In the genomic region with DNA sequence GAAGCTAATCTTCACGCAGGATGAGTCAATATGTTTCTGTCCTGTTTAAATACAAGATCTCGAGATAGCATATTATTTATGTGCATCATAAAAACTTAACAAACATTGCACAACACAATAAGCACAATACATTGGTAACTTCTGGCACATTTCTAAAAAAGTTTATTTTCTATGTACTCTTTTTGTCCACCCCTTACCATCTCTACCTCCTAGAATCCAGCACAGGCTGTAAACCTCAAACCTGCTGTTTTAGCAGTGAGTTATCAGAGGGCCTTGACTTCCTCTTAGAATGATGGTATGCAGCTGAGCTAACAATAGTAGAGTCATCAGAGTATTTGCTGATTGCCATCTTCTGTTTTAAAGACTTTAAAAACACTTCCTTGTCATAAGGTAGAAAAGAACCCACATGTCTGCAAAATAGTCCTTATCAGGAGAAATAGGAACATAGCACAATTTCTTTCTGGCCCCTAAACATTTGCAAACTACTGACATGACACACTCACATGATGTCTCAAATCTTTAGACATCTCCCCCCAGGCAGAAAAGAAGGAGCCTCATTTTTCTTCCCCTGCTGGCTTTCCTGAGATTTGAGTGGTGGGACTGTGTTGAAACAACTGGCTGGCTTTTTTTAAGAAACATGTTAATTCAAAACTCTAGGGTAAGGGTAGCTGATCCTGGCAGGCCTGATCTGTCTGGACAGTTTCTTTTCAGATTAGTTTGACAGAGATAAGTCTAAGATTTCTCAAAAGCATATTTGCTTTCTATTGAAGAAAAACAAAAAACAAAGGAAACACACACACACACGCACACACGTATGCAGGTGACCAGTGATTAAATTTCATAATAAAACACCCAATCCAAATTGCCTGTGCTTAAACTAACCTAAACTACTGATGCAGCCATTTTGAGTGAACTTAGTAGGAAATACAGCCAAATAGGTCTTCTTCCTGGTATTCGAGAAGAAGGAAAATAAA, we compare ENCODE assay signal across 9 cellular contexts. TPM values are rescaled to one million over a fixed set of nuclear protein-coding genes. Genes with fewer than 3 reads are reported as not detected.
A peak's percentile ranks its signal among the peaks of the same experiment; 100 is the strongest.
DNase-seq lines count a peak whose midpoint lies in the region; ATAC-seq and TF ChIP-seq lines count a peak whose summit lies in the region.
"Had no signal": no experiment of that assay in that cellular context is flagged by ENCODE, and none has a peak within 500 bp of the region (broad histone marks: within the 10 kb centered on the region; RNA-seq: fewer than 3 reads in every experiment).

No MANE protein-coding gene starts in this region.

- no peak for TF ChIP-seq POLR2A in lower leg skin (IDR thresholded peaks at IDR 0.05)

- H3K4me3 ChIP-seq in RWPE2 (ENCODE audit: severe bottlenecking) (no peak overlapping the region), urinary bladder (ENCODE audit: low read depth, low read length) (no peak overlapping the region), lower leg skin (ENCODE audit: low read depth, poor library complexity, severe bottlenecking) (no peak overlapping the region)

- H3K27ac ChIP-seq in RWPE2 (ENCODE audit: poor library complexity, severe bottlenecking): peak overlapping the region; percentile 74
- H3K27ac ChIP-seq in urinary bladder (ENCODE audit: low read depth): peak overlapping the region; percentile 56

- no peaks in the 10 kb centered on the region for H3K27me3 ChIP-seq in RWPE2 (ENCODE audit: insufficient read depth, poor library complexity, severe bottlenecking)

- DNase-seq in activated T-cell treated with anti-CD3 and anti-CD28 coated beads, Interleukin-2, amount 50 U/mL, for 72 hours: no peak
- DNase-seq in activated T-cell treated with anti-CD3 and anti-CD28 coated beads for 4 hours (no peak), RWPE2 (ENCODE audit: low spot score) (no peak), immature natural killer cell (no peak), D341Med (ENCODE audit: low spot score) (no peak), lower leg skin (ENCODE audit: low spot score in 2 of 2) (no peak)
- DNase-seq: activated T-cell treated with anti-CD3 and anti-CD28 coated beads, Interleukin-2, amount 50 U/mL, for 48 hours had no signal

- peaks cover 18% of the 10 kb centered on the region for H3K4me1 Mint-ChIP-seq in activated T-cell treated with anti-CD3 and anti-CD28 coated beads, Interleukin-2, amount 50 U/mL, for 72 hours (ENCODE audit: low read depth)
- H3K4me1 Mint-ChIP-seq in immature natural killer cell: peaks cover 19 to 29% of the 10 kb centered on the region in 2 donors

- intact Hi-C loops in lower leg skin (cut with DNase I; ENCODE audit: low total_unique reads): no loop called here

- no peaks in the 10 kb centered on the region for H3K36me3 ChIP-seq in RWPE2 (ENCODE audit: low read depth)
- no peaks in the 10 kb centered on the region for H3K36me3 ChIP-seq in urinary bladder (ENCODE audit: insufficient read depth)

- peak overlapping the region; percentile 73 for H3K27ac Mint-ChIP-seq in activated T-cell treated with anti-CD3 and anti-CD28 coated beads, Interleukin-2, amount 50 U/mL, for 72 hours
- peak overlapping the region in 4 of 6 donors; percentile 9 to 62 (median 36) for H3K27ac Mint-ChIP-seq in immature natural killer cell

- H3K9me3 Mint-ChIP-seq in activated T-cell treated with anti-CD3 and anti-CD28 coated beads, Interleukin-2, amount 50 U/mL, for 72 hours: no peaks in the 10 kb centered on the region
- H3K9me3 Mint-ChIP-seq in immature natural killer cell: no peaks in the 10 kb centered on the region

- 61% methylated on average over 5 of the region's 5 CpGs for WGBS in urinary bladder
- WGBS in lower leg skin, 2 donors: 61 to 67% methylated on average over 5 of the region's 5 CpGs

- H3K27me3 Mint-ChIP-seq in activated T-cell treated with anti-CD3 and anti-CD28 coated beads, Interleukin-2, amount 50 U/mL, for 72 hours (ENCODE audit: low read depth): no peaks in the 10 kb centered on the region
- H3K27me3 Mint-ChIP-seq in immature natural killer cell (ENCODE audit: low read depth in 3 of 3): peaks cover 1 to 2% (median 2%) of the 10 kb centered on the region in 3 donors

- no peaks in the 10 kb centered on the region for H3K9me3 ChIP-seq in RWPE2 (ENCODE audit: severe bottlenecking)

- ATAC-seq in activated T-cell treated with anti-CD3 and anti-CD28 coated beads, Interleukin-2, amount 50 U/mL, for 72 hours (replicated peaks in 1 of 2): peak; percentile 45 to 60
- ATAC-seq in RWPE2 (ENCODE audit: low read depth): peak; percentile 93
- no peak for ATAC-seq in HG02840 (IDR thresholded peaks at IDR 0.05; ENCODE audit: low FRiP score, unreplicated experiment)

- TF ChIP-seq CTCF in RWPE2 (IDR thresholded peaks at IDR 0.05; ENCODE audit: poor library complexity, severe bottlenecking) (no peak), lower leg skin (IDR thresholded peaks at IDR 0.05) (no peak)

- H3K4me3 Mint-ChIP-seq in activated T-cell treated with anti-CD3 and anti-CD28 coated beads, Interleukin-2, amount 50 U/mL, for 72 hours: peak overlapping the region in 1 of 2 donors; percentile 67
- H3K4me3 Mint-ChIP-seq in immature natural killer cell: no peak overlapping the region

- H3K36me3 Mint-ChIP-seq in activated T-cell treated with anti-CD3 and anti-CD28 coated beads, Interleukin-2, amount 50 U/mL, for 72 hours (ENCODE audit: insufficient read depth in 2 of 2): no peaks in the 10 kb centered on the region
- H3K36me3 Mint-ChIP-seq in immature natural killer cell: no peaks in the 10 kb centered on the region

- H3K4me1 ChIP-seq in RWPE2 (ENCODE audit: insufficient read depth, poor library complexity, severe bottlenecking) (peaks cover 20% of the 10 kb centered on the region), urinary bladder (ENCODE audit: insufficient read depth) (no peaks in the 10 kb centered on the region)

RNA-seq across cellular contexts. Expression of a gene that starts 10.3 kb away (rescaled TPM):
- total RNA-seq in activated T-cell treated with anti-CD3 and anti-CD28 coated beads, Interleukin-2, amount 50 U/mL, for 72 hours: 10 to 100 TPM; 29.6 to 38.5 TPM
- polyA plus RNA-seq in immature natural killer cell: 10 to 100 TPM; 10.4 to 14.8 (median 14.2) TPM
- total RNA-seq in urinary bladder: 84.8 TPM
- 40.2 TPM for polyA plus RNA-seq in urinary bladder
- total RNA-seq in lower leg skin: 10 to 100 TPM; 31.7 to 75.1 (median 40.0) TPM
